In genomic region chr4:173347467-173347866, GRCh38 we compare ENCODE assay signal across 9 cellular contexts. TPM values are rescaled to one million over a fixed set of nuclear protein-coding genes. Genes with fewer than 3 reads are reported as not detected.
"Had no signal": no experiment of that assay in that cellular context is flagged by ENCODE, and none has a peak within 500 bp of the region (broad histone marks: within the 10 kb centered on the region; RNA-seq: fewer than 3 reads in every experiment).

No MANE protein-coding gene starts in this region.

- H3K27ac ChIP-seq: HL-60 had no signal

- H3K4me3 ChIP-seq: GM23338 had no signal

- H3K27me3 Mint-ChIP-seq: IgD-negative memory B cell had no signal

- ATAC-seq: GM23338 had no signal

- FAIRE-seq: H1, H54 had no signal

- H3K9me3 Mint-ChIP-seq: GM23338, IgD-negative memory B cell had no signal

- DNase-seq: H9, HCEC 1CT, KG1 had no signal

- H3K4me3 Mint-ChIP-seq: GM23338, H9, IgD-negative memory B cell had no signal

- H3K27ac Mint-ChIP-seq: GM23338, H9, IgD-negative memory B cell had no signal

- H3K36me3 Mint-ChIP-seq: IgD-negative memory B cell had no signal

- H2AFZ ChIP-seq: GM23338 had no signal

- H3K4me2 ChIP-seq: GM23338 had no signal

RNA-seq across cellular contexts. Expression of gene SCRG1, which starts 51.4 kb away (rescaled TPM):
- total RNA-seq: GM23338, H1, H9, HT1080 had no signal
- polyA plus RNA-seq: H1, IgD-negative memory B cell had no signal
